In the genomic region with DNA sequence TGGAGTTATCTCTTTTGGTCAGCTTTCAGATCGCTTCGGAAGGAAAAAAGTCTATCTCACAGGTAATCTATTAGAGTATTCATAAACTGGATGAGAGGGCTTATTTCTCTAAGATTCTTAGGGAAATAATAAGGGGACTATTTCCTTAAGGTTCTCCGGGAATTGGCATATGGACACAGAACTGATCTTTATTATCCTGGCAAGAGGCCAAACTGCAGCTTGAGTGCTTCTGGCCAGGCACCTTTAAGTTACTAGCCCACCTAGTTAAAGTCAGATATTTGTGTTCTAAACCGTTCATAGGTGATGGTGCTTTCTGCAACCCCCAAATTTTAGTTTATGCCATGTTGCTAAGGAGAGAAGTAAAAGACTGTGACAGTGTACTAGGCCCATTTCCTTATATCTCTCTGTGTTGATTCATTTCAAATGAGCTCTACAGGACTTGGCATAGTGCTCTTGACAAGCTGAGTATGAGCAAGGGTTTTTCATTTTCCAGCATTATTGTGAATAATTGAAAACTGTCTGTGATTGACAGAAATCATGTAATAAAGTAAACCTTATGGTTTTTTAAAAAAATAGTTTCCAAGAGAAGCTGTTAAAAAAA, we compare ENCODE assay signal across 20 cellular contexts. TPM values are rescaled to one million over a fixed set of nuclear protein-coding genes. Genes with fewer than 3 reads are reported as not detected.
A peak's percentile ranks its signal among the peaks of the same experiment; 100 is the strongest.
DNase-seq lines count a peak whose midpoint lies in the region; TF ChIP-seq lines count a peak whose summit lies in the region.
"Had no signal": no experiment of that assay in that cellular context is flagged by ENCODE, and none has a peak within 500 bp of the region (broad histone marks: within the 10 kb centered on the region; RNA-seq: fewer than 3 reads in every experiment).

No MANE protein-coding gene starts in this region.

- no peaks in the 10 kb centered on the region for H3K9me3 Mint-ChIP-seq in T-helper 2 cell treated with Interferon-gamma antibody and Interleukin-4, amounts not matched to agents 5 μg/mL and 100 μg/mL, for 36 hours
- H3K9me3 Mint-ChIP-seq: CD4-positive, alpha-beta T cell; HFFc6 had no signal

- H3K27me3 Mint-ChIP-seq in T-helper 2 cell treated with Interferon-gamma antibody and Interleukin-4, amounts not matched to agents 5 μg/mL and 100 μg/mL, for 36 hours (ENCODE audit: low read depth) = peaks cover 2% of the 10 kb centered on the region

- H4K20me1 ChIP-seq in osteoblast (ENCODE audit: insufficient read depth, low read length) = no peaks in the 10 kb centered on the region
- H4K20me1 ChIP-seq: BLaER1 had no signal

- H3K4me1 Mint-ChIP-seq in T-helper 2 cell treated with Interferon-gamma antibody and Interleukin-4, amounts not matched to agents 5 μg/mL and 100 μg/mL, for 36 hours (ENCODE audit: low read depth) = peaks cover 2% of the 10 kb centered on the region

- H3K27me3 ChIP-seq in osteoblast (ENCODE audit: insufficient read depth, low read length) = no peaks in the 10 kb centered on the region
- H3K27me3 ChIP-seq: BLaER1, MG63, SJSA1 had no signal

- DNase-seq in NCI-H1105 treated with DMSO at 0.1 percent for 48 hours (lab: John Stamatoyannopoulos, UW) (peak; percentile 37), NCI-H2227 treated with DMSO at 0.1 percent for 48 hours (lab: John Stamatoyannopoulos, UW) (peak; percentile 63), osteoblast (ENCODE audit: insufficient read length, low spot score, missing footprints) (peak; percentile 48), activated gamma-delta T cell (lab: John Stamatoyannopoulos, UW) (no peak), 8988T (no peak)
- DNase-seq in T-helper 2 cell treated with Interferon-gamma antibody and Interleukin-4, amounts not matched to agents 5 μg/mL and 100 μg/mL, for 36 hours (ENCODE audit: low spot score) = no peak
- DNase-seq: ACHN; CD4-positive, alpha-beta T cell; DND-41; H9; HFFc6; MG63; NCI-H1048; NCI-H1436 treated with DMSO at 0.1 percent for 48 hours; NCI-H1930; NCI-H774 had no signal

- TF ChIP-seq CTCF in VCaP (conservative IDR thresholded peaks at IDR 0.05) = no peak
- TF ChIP-seq CTCF in osteoblast (IDR thresholded peaks at IDR 0.05; ENCODE audit: extremely low read depth, low read depth, low read length) = no peak

- no peaks in the 10 kb centered on the region for H3K79me2 ChIP-seq in osteoblast (ENCODE audit: insufficient read depth, low read length)

- H3K36me3 ChIP-seq in osteoblast (ENCODE audit: insufficient read depth, low read length) = no peaks in the 10 kb centered on the region
- H3K36me3 ChIP-seq: BLaER1, MG63, SJSA1 had no signal

- no peaks in the 10 kb centered on the region for H3K9me3 ChIP-seq in osteoblast (ENCODE audit: low read depth, low read length)
- H3K9me3 ChIP-seq: BLaER1, MG63, SJSA1 had no signal

- no peak overlapping the region for H3K4me3 ChIP-seq in osteoblast (ENCODE audit: insufficient read depth, low read length)
- H3K4me3 ChIP-seq: BLaER1, GM12878, MG63, SJSA1 had no signal

- H3K4me3 Mint-ChIP-seq in T-helper 2 cell treated with Interferon-gamma antibody and Interleukin-4, amounts not matched to agents 5 μg/mL and 100 μg/mL, for 36 hours = no peak overlapping the region
- H3K4me3 Mint-ChIP-seq: CD4-positive, alpha-beta T cell; H9; HFFc6 had no signal

- no peak overlapping the region for H3K4me2 ChIP-seq in osteoblast (ENCODE audit: insufficient read depth, low read length)
- H3K4me2 ChIP-seq: BLaER1 had no signal

- no peaks in the 10 kb centered on the region for H3K36me3 Mint-ChIP-seq in T-helper 2 cell treated with Interferon-gamma antibody and Interleukin-4, amounts not matched to agents 5 μg/mL and 100 μg/mL, for 36 hours (ENCODE audit: low read depth)

- no peaks in the 10 kb centered on the region for H3K4me1 ChIP-seq in osteoblast (ENCODE audit: insufficient read depth, low read length)
- H3K4me1 ChIP-seq: BLaER1, SJSA1 had no signal

- H3K27ac ChIP-seq in VCaP (peak overlapping the region; percentile 38), osteoblast (ENCODE audit: low read depth, low read length) (no peak overlapping the region)
- H3K27ac ChIP-seq: BLaER1, SJSA1 had no signal

- no peak overlapping the region for H3K27ac Mint-ChIP-seq in T-helper 2 cell treated with Interferon-gamma antibody and Interleukin-4, amounts not matched to agents 5 μg/mL and 100 μg/mL, for 36 hours
- H3K27ac Mint-ChIP-seq: CD4-positive, alpha-beta T cell; HFFc6 had no signal

- H2AFZ ChIP-seq in osteoblast (ENCODE audit: low read length) = no peak overlapping the region

RNA-seq across cellular contexts. Expression of gene SLC22A15, which starts 43.4 kb away (rescaled TPM):
- 14.5 and 16.2 TPM in 2 replicates for total RNA-seq in osteoblast

Comparison
In these comparisons a context has a peak if more than half of its experiments do, and no peak if none do; other contexts are left out.
1. DNase-seq: peak in NCI-H1105 treated with DMSO at 0.1 percent for 48 hours (single experiment), NCI-H2227 treated with DMSO at 0.1 percent for 48 hours (single experiment) and osteoblast (single experiment); none in T-helper 2 cell treated with Interferon-gamma antibody and Interleukin-4, amounts not matched to agents 5 μg/mL and 100 μg/mL, for 36 hours (single experiment), activated gamma-delta T cell (single experiment) and 8988T (single experiment).